In the genomic region with DNA sequence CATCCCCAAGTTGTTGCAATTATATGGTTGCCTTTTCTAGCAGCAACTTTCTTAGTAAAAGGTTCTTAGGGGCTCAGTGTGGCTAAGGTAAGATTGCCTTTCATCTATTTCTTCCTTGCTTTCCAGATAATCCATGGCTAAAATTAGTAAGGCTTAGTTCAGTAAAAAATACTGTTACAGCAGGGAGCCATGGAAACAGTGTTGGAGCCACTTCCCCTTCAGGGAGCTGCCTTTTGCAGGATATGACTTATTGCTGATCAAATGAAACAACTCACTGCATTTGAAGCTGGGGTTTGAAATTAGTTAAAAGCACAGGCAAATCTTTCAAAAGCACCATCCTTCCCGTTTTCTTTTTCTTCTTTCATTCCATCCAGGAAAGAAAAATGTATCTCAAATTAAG, we compare ENCODE assay signal across 14 cellular contexts.
A peak's percentile ranks its signal among the peaks of the same experiment; 100 is the strongest.
DNase-seq lines count a peak whose midpoint lies in the region; ATAC-seq and TF ChIP-seq lines count a peak whose summit lies in the region.
"Had no signal": no experiment of that assay in that cellular context is flagged by ENCODE, and none has a peak within 500 bp of the region (broad histone marks: within the 10 kb centered on the region; RNA-seq: fewer than 3 reads in every experiment).

No MANE protein-coding gene starts in this region.

- CTCF ChIA-PET in GM10248 (lab: Yijun Ruan, JAX) = no interaction called here

- H3K4me1 ChIP-seq in spleen = no peaks in the 10 kb centered on the region
- H3K4me1 ChIP-seq: A549, BLaER1 had no signal

- H3K4me3 ChIP-seq in spleen = no peak overlapping the region
- H3K4me3 ChIP-seq: A549, BLaER1, GM23338 had no signal

- no peaks in the 10 kb centered on the region for H3K9me3 ChIP-seq in spleen
- H3K9me3 ChIP-seq: A549, BLaER1 had no signal

- POLR2A ChIA-PET in GM10248 (lab: Yijun Ruan, JAX) = no interaction called here

- H3K27me3 ChIP-seq in spleen (replicated peaks in 1 of 7) = no peaks in the 10 kb centered on the region
- H3K27me3 ChIP-seq: BLaER1 had no signal

- DNase-seq in HT1080 (ENCODE audit: low read depth) (peak; percentile 42), OCI-M1 (lab: John Stamatoyannopoulos, UW) (peak; percentile 26), inferior parietal cortex (ENCODE audit: extremely low spot score) (peak; percentile 29), stromal cell of bone marrow (ENCODE audit: low read depth) (peak; percentile 41), spleen (no peak), GM10248 (ENCODE audit: extremely low spot score) (no peak), Right ventricle myocardium superior (no peak)
- DNase-seq: CD8-positive, alpha-beta memory T cell; DMS 273 treated with DMSO at 0.1 percent for 48 hours; H7; IMR-90 had no signal

- 49 to 59% (median 53%) methylated on average over 1 of the region's 1 CpG for WGBS in spleen, 5 donors

- intact Hi-C loops in spleen (cut with DNase I; ENCODE audit: low total_unique reads) (no loop called here), Right ventricle myocardium superior (cut with DNase I) (no loop called here)

- H3K27ac ChIP-seq in spleen = no peak overlapping the region
- H3K27ac ChIP-seq: A549, BLaER1 had no signal

- no peak for TF ChIP-seq CTCF in spleen (IDR thresholded peaks at IDR 0.05 in 8 of 11, conservative IDR thresholded peaks at IDR 0.05 in 3 of 11)
- no peak for TF ChIP-seq CTCF in GM10248 (IDR thresholded peaks at IDR 0.05; ENCODE audit: control extremely low read depth, extremely low read depth, low read depth, missing control alignments)

- H3K36me3 ChIP-seq in spleen = no peaks in the 10 kb centered on the region
- H3K36me3 ChIP-seq: BLaER1 had no signal

- no peak for ATAC-seq in Right ventricle myocardium superior (ENCODE audit: poor library complexity)
- ATAC-seq: A549, GM23338 had no signal

- no peak for TF ChIP-seq POLR2A in spleen (IDR thresholded peaks at IDR 0.05)

Comparison
In these comparisons a context has a peak if more than half of its experiments do, and no peak if none do; other contexts are left out.
1. DNase-seq: peak in HT1080 (single experiment), OCI-M1 (single experiment), inferior parietal cortex (single experiment) and stromal cell of bone marrow (single experiment); none in spleen (single experiment), GM10248 (single experiment) and Right ventricle myocardium superior (single experiment).